ENCODE assay signal across 12 cellular contexts in genomic region chr10:13715091-13715490, GRCh38.
"Had no signal": no experiment of that assay in that cellular context is flagged by ENCODE, and none has a peak within 500 bp of the region (broad histone marks: within the 10 kb centered on the region; RNA-seq: fewer than 3 reads in every experiment).

No MANE protein-coding gene starts in this region.

- H3K27me3 Mint-ChIP-seq: activated naive CD8-positive, alpha-beta T cell; memory B cell had no signal

- H3K36me3 ChIP-seq: pancreas, thyroid gland had no signal

- H3K4me3 ChIP-seq: pancreas, thyroid gland had no signal

- H3K4me3 Mint-ChIP-seq: activated naive CD8-positive, alpha-beta T cell; memory B cell; stimulated activated memory B cell treated with anti-CD40 and anti-IgM and Interleukin-4, amounts not matched to agents 10 μg/mL and 1 μg/mL and 100 μg/mL, for 72 hours had no signal

- H3K27ac ChIP-seq: pancreas, thyroid gland had no signal

- DNase-seq: activated CD4-positive, alpha-beta T cell treated with anti-CD3 and anti-CD28 coated beads, Interleukin-2, amount 50 U/mL, for 1 hour; activated CD8-positive, alpha-beta memory T cell treated with anti-CD3 and anti-CD28 coated beads for 24 hours; activated gamma-delta T cell treated with Interleukin-2 at 50 U/mL for 16 hours; hippocampal formation; left ventricle myocardium superior; pancreas; stimulated activated CD4-positive, alpha-beta T cell treated with anti-CD3 and anti-CD28 coated beads, Interleukin-2, amount 100 ng/mL, for 48 hours; T-helper 9 cell; thyroid gland had no signal

- H3K27ac Mint-ChIP-seq: activated naive CD8-positive, alpha-beta T cell; memory B cell; stimulated activated memory B cell treated with anti-CD40 and anti-IgM and Interleukin-4, amounts not matched to agents 10 μg/mL and 1 μg/mL and 100 μg/mL, for 72 hours had no signal

- H3K27me3 ChIP-seq: pancreas, thyroid gland had no signal

- H3K9me3 Mint-ChIP-seq: memory B cell; stimulated activated memory B cell treated with anti-CD40 and anti-IgM and Interleukin-4, amounts not matched to agents 10 μg/mL and 1 μg/mL and 100 μg/mL, for 72 hours had no signal

- H3K9me3 ChIP-seq: pancreas, thyroid gland had no signal

- H3K36me3 Mint-ChIP-seq: activated naive CD8-positive, alpha-beta T cell; memory B cell; stimulated activated memory B cell treated with anti-CD40 and anti-IgM and Interleukin-4, amounts not matched to agents 10 μg/mL and 1 μg/mL and 100 μg/mL, for 72 hours had no signal
